ENCODE assay signal across 1 cellular context in the genomic region with DNA sequence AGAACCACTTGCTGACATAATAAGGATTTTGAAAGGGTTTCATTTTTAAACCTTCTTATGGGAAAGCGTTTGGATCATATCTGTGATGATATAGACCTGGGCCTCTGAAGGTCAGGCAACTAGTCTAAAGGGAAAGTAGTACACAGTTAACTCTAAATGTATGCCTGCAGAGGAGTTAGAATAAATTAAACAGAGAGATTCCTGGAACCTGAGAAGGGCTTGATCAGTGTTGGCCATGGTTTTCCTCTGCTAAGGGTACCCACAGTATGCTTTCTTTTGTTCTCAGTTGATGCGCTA.
TF ChIP-seq lines count a peak whose summit lies in the region.

No MANE protein-coding gene starts in this region.

TF ChIP-seq in IMR-90, 13 proteins besides CTCF, POLR2A, EP300 and RAD21:
- TF ChIP-seq, protein P1, sequence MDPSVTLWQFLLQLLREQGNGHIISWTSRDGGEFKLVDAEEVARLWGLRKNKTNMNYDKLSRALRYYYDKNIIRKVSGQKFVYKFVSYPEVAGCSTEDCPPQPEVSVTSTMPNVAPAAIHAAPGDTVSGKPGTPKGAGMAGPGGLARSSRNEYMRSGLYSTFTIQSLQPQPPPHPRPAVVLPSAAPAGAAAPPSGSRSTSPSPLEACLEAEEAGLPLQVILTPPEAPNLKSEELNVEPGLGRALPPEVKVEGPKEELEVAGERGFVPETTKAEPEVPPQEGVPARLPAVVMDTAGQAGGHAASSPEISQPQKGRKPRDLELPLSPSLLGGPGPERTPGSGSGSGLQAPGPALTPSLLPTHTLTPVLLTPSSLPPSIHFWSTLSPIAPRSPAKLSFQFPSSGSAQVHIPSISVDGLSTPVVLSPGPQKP (IDR thresholded peaks at IDR 0.05; ENCODE audit: borderline replicate concordance, low read depth, low read length), result no peak
- TF ChIP-seq RFX5 (IDR thresholded peaks at IDR 0.05; ENCODE audit: low read depth, low read length) (no peak), CEBPB (IDR thresholded peaks at IDR 0.05; ENCODE audit: low read depth, low read length) (no peak), BHLHE40 (IDR thresholded peaks at IDR 0.05; ENCODE audit: low read depth, low read length) (no peak), MXI1 (IDR thresholded peaks at IDR 0.05; ENCODE audit: borderline replicate concordance, low read depth, low read length) (no peak), CHD1 (IDR thresholded peaks at IDR 0.05; ENCODE audit: low read depth, low read length) (no peak), NFE2L2 (IDR thresholded peaks at IDR 0.05; ENCODE audit: low read depth, low read length) (no peak), MAZ (IDR thresholded peaks at IDR 0.05; ENCODE audit: borderline replicate concordance, low read depth, low read length) (no peak), RCOR1 (IDR thresholded peaks at IDR 0.05; ENCODE audit: insufficient replicate concordance, low read length) (no peak), FOS (IDR thresholded peaks at IDR 0.05; ENCODE audit: low read depth, low read length) (no peak), MAFK (IDR thresholded peaks at IDR 0.05; ENCODE audit: low read depth, low read length) (no peak), SMC3 (IDR thresholded peaks at IDR 0.05; ENCODE audit: low read depth, low read length) (no peak)
- TF ChIP-seq, protein P2, sequence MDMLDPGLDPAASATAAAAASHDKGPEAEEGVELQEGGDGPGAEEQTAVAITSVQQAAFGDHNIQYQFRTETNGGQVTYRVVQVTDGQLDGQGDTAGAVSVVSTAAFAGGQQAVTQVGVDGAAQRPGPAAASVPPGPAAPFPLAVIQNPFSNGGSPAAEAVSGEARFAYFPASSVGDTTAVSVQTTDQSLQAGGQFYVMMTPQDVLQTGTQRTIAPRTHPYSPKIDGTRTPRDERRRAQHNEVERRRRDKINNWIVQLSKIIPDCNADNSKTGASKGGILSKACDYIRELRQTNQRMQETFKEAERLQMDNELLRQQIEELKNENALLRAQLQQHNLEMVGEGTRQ (IDR thresholded peaks at IDR 0.05; ENCODE audit: low read depth, low read length), result no peak
